In the genomic region with DNA sequence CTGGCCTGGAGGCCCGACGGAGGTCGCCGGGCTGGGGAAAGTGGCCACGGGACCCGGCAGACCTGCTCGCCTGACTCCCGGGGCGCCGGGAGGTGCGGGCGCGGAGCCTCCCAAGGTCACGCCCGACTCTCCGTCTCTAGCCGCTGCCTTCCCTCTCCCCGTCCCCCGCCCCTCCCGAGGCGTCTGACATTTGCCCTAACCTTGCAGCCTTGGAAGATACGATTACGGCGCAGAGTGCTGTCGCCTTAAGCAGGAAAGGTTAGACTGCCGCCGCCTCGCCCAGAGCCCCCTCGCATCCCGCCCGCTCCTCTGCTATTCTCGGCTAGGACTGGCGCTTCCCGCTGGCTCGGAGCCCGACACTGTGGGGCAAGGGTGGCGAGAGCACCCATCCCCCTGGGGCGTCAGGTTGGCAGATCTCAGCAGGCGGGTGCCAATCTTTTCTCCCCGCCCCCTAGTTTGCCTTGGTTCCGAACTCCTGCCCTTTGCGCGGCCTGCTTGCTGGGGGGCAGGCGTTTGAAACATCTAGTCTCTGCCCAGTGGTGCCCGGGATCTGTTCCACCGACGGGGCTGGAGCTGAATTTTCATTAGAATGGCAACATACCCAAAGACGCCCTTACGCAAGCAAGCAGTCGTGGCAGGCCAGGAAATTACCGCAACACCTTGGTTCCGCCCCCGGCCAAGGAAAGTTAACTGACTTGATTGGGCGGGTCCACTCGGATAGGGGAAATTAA, we compare ENCODE assay signal across 8 cellular contexts. TPM values are rescaled to one million over a fixed set of nuclear protein-coding genes. Genes with fewer than 3 reads are reported as not detected.
DNase-seq lines count a peak whose midpoint lies in the region; ATAC-seq, FAIRE-seq and TF ChIP-seq lines count a peak whose summit lies in the region.

No MANE protein-coding gene starts in this region.

- peak overlapping the region; percentile 27 for H3K27ac ChIP-seq in A673 (ENCODE audit: low read depth, low read length, poor library complexity, severe bottlenecking)
- peak overlapping the region; percentile 41 for H3K27ac ChIP-seq in endothelial cell of umbilical vein (ENCODE audit: insufficient read depth, low read depth, low read length)
- H3K27ac ChIP-seq in mucosa of rectum (ENCODE audit: low read depth in 2 of 2, low read length in 2 of 2) = peak overlapping the region; percentile 97

- no peaks in the 10 kb centered on the region for H3K9me3 ChIP-seq in A673 (ENCODE audit: low read depth, low read length, poor library complexity, severe bottlenecking)
- H3K9me3 ChIP-seq in endothelial cell of umbilical vein (replicated peaks; ENCODE audit: control insufficient read depth, insufficient read depth, low read length) = no peaks in the 10 kb centered on the region
- no peaks in the 10 kb centered on the region for H3K9me3 ChIP-seq in mucosa of rectum (ENCODE audit: control insufficient read depth in 2 of 2, low read length in 2 of 2)

- H3K9ac ChIP-seq in endothelial cell of umbilical vein (replicated peaks; ENCODE audit: extremely low read depth, insufficient read depth, low read length) (peak overlapping the region; percentile 77), mucosa of rectum (ENCODE audit: low read depth in 1 of 2, low read length in 2 of 2) (peak overlapping the region; percentile 96 to 97)

- H3K36me3 ChIP-seq in A673 (ENCODE audit: insufficient read depth, low read length, poor library complexity, severe bottlenecking) = no peaks in the 10 kb centered on the region
- no peaks in the 10 kb centered on the region for H3K36me3 ChIP-seq in endothelial cell of umbilical vein (ENCODE audit: control insufficient read depth in 2 of 2, extremely low read depth in 1 of 2, insufficient read depth in 2 of 2, low read length in 2 of 2)
- H3K36me3 ChIP-seq in mucosa of rectum (ENCODE audit: control insufficient read depth in 2 of 2, insufficient read depth in 2 of 2, low read length in 2 of 2) = no peaks in the 10 kb centered on the region

- TF ChIP-seq POLR2A in endothelial cell of umbilical vein (IDR thresholded peaks at IDR 0.05; ENCODE audit: low read depth, low read length) = no peak

- H3K4me3 ChIP-seq in A673 (ENCODE audit: low read depth, low read length, poor library complexity, severe bottlenecking) = peak overlapping the region; percentile 54
- H3K4me3 ChIP-seq in endothelial cell of umbilical vein (replicated peaks in 1 of 3; ENCODE audit: insufficient read depth in 1 of 3, low read depth in 1 of 3, low read length in 3 of 3) = peak overlapping the region; percentile 53 to 87 (median 71)
- H3K4me3 ChIP-seq in mucosa of rectum (ENCODE audit: low read length in 2 of 2) = peak overlapping the region; percentile 89 to 98

- peak; percentile 34 for ATAC-seq in GM18870 (IDR thresholded peaks at IDR 0.05; ENCODE audit: unreplicated experiment)
- ATAC-seq in HG03103 (IDR thresholded peaks at IDR 0.05; ENCODE audit: low read depth, unreplicated experiment) = peak; percentile 42

- H3K9me1 ChIP-seq in endothelial cell of umbilical vein (replicated peaks; ENCODE audit: control insufficient read depth, extremely low read depth, insufficient read depth, low read length) = no peaks in the 10 kb centered on the region

- FAIRE-seq in endothelial cell of umbilical vein (lab: Jason Lieb, UNC) = peak; percentile 21

- POLR2A ChIA-PET in A673 (lab: Charles Lee; ENCODE audit: low non-redundant PET) = no interaction called here
- POLR2A ChIA-PET in endothelial cell of umbilical vein (lab: Charles Lee) = no interaction called here

- TF ChIP-seq CTCF in A673 (conservative IDR thresholded peaks at IDR 0.05; ENCODE audit: low read depth, low read length) (no peak), endothelial cell of umbilical vein (IDR thresholded peaks at IDR 0.05; ENCODE audit: extremely low read depth in 1 of 2, insufficient read depth in 1 of 2, low read depth in 1 of 2, low read length in 2 of 2) (no peak)

- H3K27me3 ChIP-seq in A673 (replicated peaks; ENCODE audit: insufficient read depth, low read depth, low read length, poor library complexity) = no peaks in the 10 kb centered on the region
- no peaks in the 10 kb centered on the region for H3K27me3 ChIP-seq in endothelial cell of umbilical vein (ENCODE audit: control insufficient read depth in 2 of 2, insufficient read depth in 2 of 2, low read length in 2 of 2)
- H3K27me3 ChIP-seq in mucosa of rectum (ENCODE audit: control insufficient read depth in 2 of 2, insufficient read depth in 2 of 2, low read length in 2 of 2) = no peaks in the 10 kb centered on the region

- peak overlapping the region; percentile 81 for H3K4me2 ChIP-seq in endothelial cell of umbilical vein (ENCODE audit: insufficient read depth, low read length)

- intact Hi-C loops in A673 (cut with micrococcal nuclease; ENCODE audit: unreplicated experiment) = no loop called here
- intact Hi-C loops in endothelial cell of umbilical vein (cut with micrococcal nuclease) = no loop called here

- CTCF ChIA-PET in A673 (lab: Charles Lee) (interaction anchor here (0.6 kb wide), 1 partner anchor 182 kb away, joined by 4 read pairs; no protein-coding TSS in a partner anchor), endothelial cell of umbilical vein (lab: Charles Lee) (interaction anchor here (1.0 to 1.4 kb wide), 3 partner anchors 19 to 1427 kb away, joined by 3 to 5 read pairs (median 3); no protein-coding TSS in a partner anchor)

- dilution Hi-C loops in endothelial cell of umbilical vein (cut with MboI; ENCODE audit: extremely low pct_ligation_motif_present, low sequenced_read_pairs) = no loop called here

- H3K79me2 ChIP-seq in endothelial cell of umbilical vein (ENCODE audit: control insufficient read depth, insufficient read depth, low read length) = no peaks in the 10 kb centered on the region

- no peaks in the 10 kb centered on the region for H4K20me1 ChIP-seq in endothelial cell of umbilical vein (replicated peaks; ENCODE audit: control insufficient read depth, extremely low read depth, insufficient read depth, low read length)

- BruUV-seq in A673 (replicated peaks; lab: Mats Ljungman, UMichigan) (no TSS peak), endothelial cell of umbilical vein (replicated peaks; lab: Mats Ljungman, UMichigan) (TSS peak; percentile 18)

- H2AFZ ChIP-seq in endothelial cell of umbilical vein (ENCODE audit: low read depth, low read length) = peak overlapping the region; percentile 100

- peak; percentile 47 for DNase-seq in A673 (ENCODE audit: low spot score)
- peak; percentile 63 to 79 for DNase-seq in NCI-H526 (lab: John Stamatoyannopoulos, UW)
- peak; percentile 43 for DNase-seq in activated CD8-positive, alpha-beta memory T cell treated with anti-CD3 and anti-CD28 coated beads, Interleukin-2, amount 50 U/mL, for 1 hour (ENCODE audit: extremely low read depth)
- peak; percentile 15 for DNase-seq in endothelial cell of umbilical vein (ENCODE audit: low read depth, low spot score)
- DNase-seq in stimulated activated CD8-positive, alpha-beta memory T cell treated with anti-CD3 and anti-CD28 coated beads, Interleukin-7, amount 100 ng/mL, for 1 hour (ENCODE audit: low read depth in 2 of 2) = peak; percentile 24 to 49

- no peaks in the 10 kb centered on the region for H3K4me1 ChIP-seq in A673 (ENCODE audit: insufficient read depth, low read length, poor library complexity, severe bottlenecking)
- no peaks in the 10 kb centered on the region for H3K4me1 ChIP-seq in endothelial cell of umbilical vein (ENCODE audit: control insufficient read depth, extremely low read depth, insufficient read depth, low read length)
- peaks cover 9 to 12% of the 10 kb centered on the region in 2 donors for H3K4me1 ChIP-seq in mucosa of rectum (ENCODE audit: control insufficient read depth in 2 of 2, insufficient read depth in 2 of 2, low read length in 2 of 2)

TF ChIP-seq in endothelial cell of umbilical vein, 7 proteins besides CTCF, POLR2A, EP300 and RAD21:
- TF ChIP-seq GATA2 (IDR thresholded peaks at IDR 0.05; ENCODE audit: insufficient read depth, insufficient read length, low read depth, low read length) (no peak), MAX (IDR thresholded peaks at IDR 0.05; ENCODE audit: insufficient read depth, insufficient read length) (no peak), EZH2 (IDR thresholded peaks at IDR 0.05; ENCODE audit: borderline replicate concordance, low read depth, low read length, severe bottlenecking) (no peak), JUN (IDR thresholded peaks at IDR 0.05; ENCODE audit: borderline replicate concordance, insufficient read depth, insufficient read length, low read depth) (no peak), MYC (IDR thresholded peaks at IDR 0.05; ENCODE audit: low read depth, low read length) (no peak), POLR2AphosphoS5 (IDR thresholded peaks at IDR 0.05; ENCODE audit: insufficient read depth, low read depth, low read length) (no peak), FOS (IDR thresholded peaks at IDR 0.05; ENCODE audit: borderline replicate concordance, insufficient read depth, low read length) (no peak)

RNA-seq across cellular contexts. Expression of gene PGM1, which starts 0.8 kb away (rescaled TPM):
- total RNA-seq in A673 (2021) (10.7 and 12.1 TPM in 2 replicates), endothelial cell of umbilical vein (16.5 and 21.0 TPM in 2 replicates)
- polyA plus RNA-seq in endothelial cell of umbilical vein = 7.3 and 9.3 TPM in 2 replicates
- polyA plus RNA-seq in endothelial cell of umbilical vein (2011; cell fraction: cytosol; rRNA removed) = 10.0 and 10.4 TPM in 2 replicates
- polyA plus RNA-seq in endothelial cell of umbilical vein (2011; cell fraction: nucleus; rRNA removed) = 4.8 and 6.5 TPM in 2 replicates
- 18.7 and 25.3 TPM in 2 replicates for polyA plus RNA-seq in endothelial cell of umbilical vein (2012)
- polyA minus RNA-seq in endothelial cell of umbilical vein = 12.3 and 12.8 TPM in 2 replicates
- 29.0 TPM for polyA minus RNA-seq in endothelial cell of umbilical vein (2011; cell fraction: cytosol; rRNA and poly(A)+ RNA removed)
- 3.3 and 3.8 TPM in 2 replicates for polyA minus RNA-seq in endothelial cell of umbilical vein (2011; cell fraction: nucleus; rRNA and poly(A)+ RNA removed)

Comparison
In these comparisons a context has a peak if more than half of its experiments do, and no peak if none do; other contexts are left out.
1. Peak in every context shown above with its lines: DNase-seq, ATAC-seq, H3K4me3 ChIP-seq and H3K27ac ChIP-seq.
2. DNase-seq: peak in every context shown above with its lines; median percentile 71 in NCI-H526; 47 in A673; 43 in activated CD8-positive, alpha-beta memory T cell treated with anti-CD3 and anti-CD28 coated beads, Interleukin-2, amount 50 U/mL, for 1 hour; 36 in stimulated activated CD8-positive, alpha-beta memory T cell treated with anti-CD3 and anti-CD28 coated beads, Interleukin-7, amount 100 ng/mL, for 1 hour; 15 in endothelial cell of umbilical vein.
3. H3K27ac ChIP-seq: peak in every context shown above with its lines; median percentile 97 in mucosa of rectum; 41 in endothelial cell of umbilical vein; 27 in A673.